In the genomic region with DNA sequence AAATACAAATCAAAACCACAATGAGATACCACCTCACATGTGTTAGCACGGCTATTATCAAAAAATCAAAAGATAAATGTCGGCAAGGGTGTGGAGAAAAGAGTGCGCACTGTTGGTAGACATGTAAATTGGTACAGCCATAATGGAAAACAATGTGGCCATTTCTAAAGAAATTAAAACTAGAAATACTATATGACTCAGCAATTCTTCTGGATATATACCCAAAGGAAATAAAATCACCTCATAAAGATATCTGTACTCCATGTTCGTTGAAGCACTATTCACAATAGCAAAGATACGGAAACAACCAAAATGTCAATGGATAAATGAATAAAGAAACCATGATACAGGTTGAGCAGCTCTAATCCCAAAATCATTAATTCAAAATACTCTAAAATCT, we compare ENCODE assay signal across 23 cellular contexts.
"Had no signal": no experiment of that assay in that cellular context is flagged by ENCODE, and none has a peak within 500 bp of the region (broad histone marks: within the 10 kb centered on the region; RNA-seq: fewer than 3 reads in every experiment).

No MANE protein-coding gene starts in this region.

- H3K4me1 ChIP-seq: thyroid gland had no signal

- H3K9me3 ChIP-seq: ovary, thyroid gland had no signal

- DNase-seq: cortex of kidney; effector CD4-positive, alpha-beta T cell; hypothalamus; immature natural killer cell; islet precursor cell; kidney glomerular epithelial cell; left colon; left ventricle myocardium superior; natural killer cell; occipital lobe; ovary; posterior cingulate gyrus; psoas muscle; right cardiac atrium; spleen; stimulated activated CD4-positive, alpha-beta T cell treated with anti-CD3 and anti-CD28 coated beads, Interleukin-4, amount 100 ng/mL, for 4 hours; stimulated activated naive B cell treated with anti-CD40 and anti-IgM and Interleukin-4, amounts not matched to agents 10 μg/mL and 1 μg/mL and 100 μg/mL, for 72 hours; stomach; thyroid gland had no signal

- H3K36me3 ChIP-seq: ovary, thyroid gland had no signal

- H3K27me3 Mint-ChIP-seq: memory B cell; stimulated activated naive B cell treated with anti-CD40 and anti-IgM and Interleukin-4, amounts not matched to agents 10 μg/mL and 1 μg/mL and 100 μg/mL, for 72 hours had no signal

- H3K4me3 ChIP-seq: lung, ovary, psoas muscle, skin epidermis, spleen, stomach, thyroid gland had no signal

- H3K27ac ChIP-seq: ovary, psoas muscle, skin epidermis, spleen, stomach, thyroid gland had no signal

- H3K4me3 Mint-ChIP-seq: immature natural killer cell; memory B cell; natural killer cell; stimulated activated naive B cell treated with anti-CD40 and anti-IgM and Interleukin-4, amounts not matched to agents 10 μg/mL and 1 μg/mL and 100 μg/mL, for 72 hours had no signal

- H3K27ac Mint-ChIP-seq: immature natural killer cell; memory B cell; natural killer cell; stimulated activated naive B cell treated with anti-CD40 and anti-IgM and Interleukin-4, amounts not matched to agents 10 μg/mL and 1 μg/mL and 100 μg/mL, for 72 hours had no signal

- H3K27me3 ChIP-seq: ovary, spleen, stomach, thyroid gland had no signal

- FAIRE-seq: frontal cortex had no signal

- ATAC-seq: left colon; left ventricle myocardium superior; natural killer cell; psoas muscle; right cardiac atrium; stimulated activated naive B cell treated with anti-CD40 and anti-IgM and Interleukin-4, amounts not matched to agents 10 μg/mL and 1 μg/mL and 100 μg/mL, for 72 hours had no signal
